17 cellular contexts compared by ENCODE assay signal in the genomic region with DNA sequence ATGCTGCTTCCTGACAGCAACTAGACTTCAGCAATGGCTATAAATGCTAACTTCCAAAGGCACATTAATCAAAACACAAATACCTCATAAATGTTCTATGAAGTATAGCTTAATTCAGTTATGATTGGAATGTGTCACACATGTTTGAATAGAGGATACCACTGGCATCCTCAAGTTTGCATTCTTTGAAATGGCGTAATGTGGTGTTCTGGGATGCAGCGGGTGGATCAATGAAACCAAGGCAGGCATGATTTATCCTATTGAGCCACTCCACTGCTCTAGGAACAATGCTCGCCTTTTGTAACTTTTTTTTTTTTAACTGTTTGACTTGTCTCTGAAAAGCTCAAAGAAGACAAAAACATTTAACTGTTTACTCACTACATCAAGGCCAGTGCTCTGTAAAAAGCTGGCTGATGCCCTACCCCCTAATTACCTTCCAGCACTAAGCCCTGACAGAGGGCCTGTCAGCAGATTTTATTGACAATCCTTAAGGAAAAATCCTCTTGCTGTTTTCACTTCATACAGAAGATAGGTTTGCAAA.
DNase-seq lines count a peak whose midpoint lies in the region; ATAC-seq and TF ChIP-seq lines count a peak whose summit lies in the region.
"Had no signal": no experiment of that assay in that cellular context is flagged by ENCODE, and none has a peak within 500 bp of the region (broad histone marks: within the 10 kb centered on the region; RNA-seq: fewer than 3 reads in every experiment).

No MANE protein-coding gene starts in this region.

- ATAC-seq in GM21526 (IDR thresholded peaks at IDR 0.05; ENCODE audit: low FRiP score, unreplicated experiment) (no peak), gastrocnemius medialis (no peak)
- ATAC-seq: activated CD4-positive, alpha-beta T cell treated with anti-CD3 and anti-CD28 coated beads for 36 hours; K562; right cardiac atrium had no signal

- H3K9ac ChIP-seq in Karpas-422 (ENCODE audit: low read length), result no peak overlapping the region

- no peak overlapping the region for H3K4me2 ChIP-seq in Karpas-422 (ENCODE audit: low read depth, low read length, poor library complexity, severe bottlenecking)

- intact Hi-C loops in gastrocnemius medialis (cut with DNase I; ENCODE audit: low total_unique reads), result no loop called here

- no peaks in the 10 kb centered on the region for H3K9me3 ChIP-seq in gastrocnemius medialis
- H3K9me3 ChIP-seq in Karpas-422 (ENCODE audit: low read length), result no peaks in the 10 kb centered on the region

- H3K4me1 ChIP-seq in gastrocnemius medialis (no peaks in the 10 kb centered on the region), Karpas-422 (ENCODE audit: low read length) (no peaks in the 10 kb centered on the region)

- H3K36me3 ChIP-seq in gastrocnemius medialis, result no peaks in the 10 kb centered on the region
- no peaks in the 10 kb centered on the region for H3K36me3 ChIP-seq in Karpas-422 (ENCODE audit: insufficient read depth, low read length)

- CTCF ChIA-PET in AG04449 (lab: Yijun Ruan, JAX), result no interaction called here

- no peaks in the 10 kb centered on the region for H4K20me1 ChIP-seq in Karpas-422 (ENCODE audit: insufficient read depth, low read depth, low read length)

- no peak overlapping the region for H2AFZ ChIP-seq in Karpas-422 (ENCODE audit: low read length)

- H3K27me3 ChIP-seq in gastrocnemius medialis (no peaks in the 10 kb centered on the region), Karpas-422 (ENCODE audit: low read length) (no peaks in the 10 kb centered on the region)

- POLR2A ChIA-PET in AG04449 (lab: Yijun Ruan, JAX), result interaction anchor here (0.6 kb wide), 1 partner anchor 11 kb away, joined by 3 read pairs; no protein-coding TSS in a partner anchor

- TF ChIP-seq POLR2A in gastrocnemius medialis (IDR thresholded peaks at IDR 0.05), result no peak

- H3K27ac ChIP-seq in gastrocnemius medialis (no peak overlapping the region), Karpas-422 (ENCODE audit: low read length) (no peak overlapping the region)

- H3K4me3 ChIP-seq in AG04449 (ENCODE audit: low read depth, low read length) (no peak overlapping the region), gastrocnemius medialis (no peak overlapping the region), Karpas-422 (ENCODE audit: low read length) (no peak overlapping the region)
- H3K4me3 ChIP-seq: K562 had no signal

- in situ Hi-C loops in gastrocnemius medialis (cut with MboI; ENCODE audit: low sequenced_read_pairs in 4 of 4), result no loop called here

- H3K9me2 ChIP-seq in Karpas-422 (replicated peaks; ENCODE audit: insufficient read depth, low read length), result no peaks in the 10 kb centered on the region

- DNase-seq in AG04449 (ENCODE audit: low read depth, low spot score), result peak; percentile 29
- peak; percentile 69 for DNase-seq in GM04503 (ENCODE audit: low read depth)
- DNase-seq in NCI-H2227 treated with DMSO at 0.1 percent for 48 hours (lab: John Stamatoyannopoulos, UW), result peak; percentile 95
- DNase-seq in fibroblast of peridontal ligament (ENCODE audit: extremely low read depth), result peak; percentile 28
- no peak for DNase-seq in cerebellar nuclear complex (lab: John Stamatoyannopoulos, UW)
- no peak for DNase-seq in gastrocnemius medialis
- DNase-seq in Karpas-422, result no peak
- DNase-seq: activated CD4-positive, alpha-beta T cell treated with anti-CD3 and anti-CD28 coated beads for 36 hours; activated T-cell treated with anti-CD3 and anti-CD28 coated beads, Interleukin-2, amount 50 U/mL, for 24 hours; anterior cingulate cortex; NCI-H2171 treated with DMSO at 0.1 percent for 48 hours; OCI-M1; right cardiac atrium; stimulated activated CD4-positive, alpha-beta T cell treated with anti-CD3 and anti-CD28 coated beads, Interleukin-4, amount 100 ng/mL, for 4 hours; stimulated activated naive CD4-positive, alpha-beta T cell treated with Interleukin-2 at 50 U/mL for 16 hours had no signal

- H3K79me2 ChIP-seq in Karpas-422 (ENCODE audit: low read length), result no peaks in the 10 kb centered on the region

- no peak for TF ChIP-seq CTCF in AG04449 (IDR thresholded peaks at IDR 0.05; ENCODE audit: insufficient read depth, low read length, missing control alignments)
- TF ChIP-seq CTCF in gastrocnemius medialis (IDR thresholded peaks at IDR 0.05 in 4 of 5, conservative IDR thresholded peaks at IDR 0.05 in 1 of 5), result no peak

Comparison
In these comparisons a context has a peak if more than half of its experiments do, and no peak if none do; other contexts are left out.
1. DNase-seq: peak in AG04449 (single experiment), GM04503 (single experiment), NCI-H2227 treated with DMSO at 0.1 percent for 48 hours (single experiment) and fibroblast of peridontal ligament (single experiment); none in cerebellar nuclear complex (0 of 2), gastrocnemius medialis (0 of 2) and Karpas-422 (single experiment).